In genomic region chr15:36301931-36302330, GRCh38 we compare ENCODE assay signal across 19 cellular contexts.
DNase-seq lines count a peak whose midpoint lies in the region; ATAC-seq, FAIRE-seq and TF ChIP-seq lines count a peak whose summit lies in the region.
"Had no signal": no experiment of that assay in that cellular context is flagged by ENCODE, and none has a peak within 500 bp of the region (broad histone marks: within the 10 kb centered on the region; RNA-seq: fewer than 3 reads in every experiment).

No MANE protein-coding gene starts in this region.

- TF ChIP-seq POLR2A in H54 (IDR thresholded peaks at IDR 0.05; ENCODE audit: low read depth, low read length) (no peak), transverse colon (IDR thresholded peaks at IDR 0.05) (no peak)

- TF ChIP-seq CTCF in SK-N-SH (IDR thresholded peaks at IDR 0.05) (no peak), GM10266 (IDR thresholded peaks at IDR 0.05; ENCODE audit: control insufficient read depth, insufficient read depth, low read depth, missing control alignments) (no peak), transverse colon (IDR thresholded peaks at IDR 0.05) (no peak)

- in situ Hi-C loops in transverse colon (cut with MboI; ENCODE audit: low pct_ligation_motif_present in 1 of 4, low pct_unique_long_range_greater_than_20kb in 1 of 4, low sequenced_read_pairs in 3 of 4): no loop called here

- no peaks in the 10 kb centered on the region for H4K20me1 ChIP-seq in SK-N-SH (ENCODE audit: insufficient read depth)
- H4K20me1 ChIP-seq: BLaER1 had no signal

- H3K9me2 ChIP-seq in SK-N-SH: no peaks in the 10 kb centered on the region

- POLR2A ChIA-PET in SK-N-SH (lab: Yijun Ruan, JAX): no interaction called here

- WGBS in SK-N-SH (ENCODE audit: low lambda C conversion rate): 46% methylated on average over 5 of the region's 5 CpGs
- 30 to 32% methylated on average over 3 to 5 of the region's 5 CpGs for WGBS in transverse colon (ENCODE audit: low coverage in 1 of 2), 2 donors

- H2AFZ ChIP-seq in SK-N-SH (ENCODE audit: low read depth) (no peak overlapping the region), neuron (ENCODE audit: low read depth, low read length) (peak overlapping the region; percentile 67)

- H3K27ac ChIP-seq in SK-N-SH (ENCODE audit: low read depth in 2 of 2, low read length in 1 of 2) (no peak overlapping the region), transverse colon (no peak overlapping the region)
- H3K27ac ChIP-seq: BLaER1 had no signal

- no peak for ATAC-seq in GM19463 (IDR thresholded peaks at IDR 0.05; ENCODE audit: unreplicated experiment)
- ATAC-seq: CD8-positive, alpha-beta T cell had no signal

- no peak overlapping the region for H3K4me2 ChIP-seq in SK-N-SH
- H3K4me2 ChIP-seq: BLaER1 had no signal

- H3F3A ChIP-seq in SK-N-SH (replicated peaks; ENCODE audit: insufficient read depth): no peaks in the 10 kb centered on the region

- peaks cover 0 to 12% of the 10 kb centered on the region in 2 experiments; a peak in 2 of 4 replicates for H3K4me1 ChIP-seq in SK-N-SH (ENCODE audit: control insufficient read depth in 1 of 2, insufficient read depth in 2 of 2, low read depth in 1 of 2, low read length in 1 of 2)
- peaks cover 33% of the 10 kb centered on the region for H3K4me1 ChIP-seq in neuron (ENCODE audit: insufficient read depth, low read length)
- H3K4me1 ChIP-seq in transverse colon: no peaks in the 10 kb centered on the region
- H3K4me1 ChIP-seq: BLaER1 had no signal

- H3K36me3 ChIP-seq in SK-N-SH (replicated peaks in 1 of 2; ENCODE audit: control insufficient read depth in 1 of 2, insufficient read depth in 2 of 2, low read length in 1 of 2) (no peaks in the 10 kb centered on the region), neuron (ENCODE audit: insufficient read depth, low read length) (no peaks in the 10 kb centered on the region), transverse colon (no peaks in the 10 kb centered on the region)
- H3K36me3 ChIP-seq: BLaER1 had no signal

- no peaks in the 10 kb centered on the region for H3K79me2 ChIP-seq in SK-N-SH (ENCODE audit: insufficient read depth)

- no peak overlapping the region for H3K4me3 ChIP-seq in SK-N-SH (ENCODE audit: low read depth in 2 of 2, low read length in 1 of 2)
- no peak overlapping the region for H3K4me3 ChIP-seq in neuron (ENCODE audit: low read length)
- no peak overlapping the region for H3K4me3 ChIP-seq in transverse colon
- H3K4me3 ChIP-seq: BLaER1 had no signal

- no peak; the same call in 1 of the 2 replicates for TF ChIP-seq RAD21 in SK-N-SH (IDR thresholded peaks at IDR 0.05; ENCODE audit: low read length)

- intact Hi-C loops in transverse colon (cut with DNase I; ENCODE audit: low total_unique reads): no loop called here

- H3K9ac ChIP-seq in SK-N-SH: no peak overlapping the region
- H3K9ac ChIP-seq: BLaER1 had no signal

- TF ChIP-seq EP300 in SK-N-SH (IDR thresholded peaks at IDR 0.05; ENCODE audit: borderline replicate concordance in 1 of 2, low read depth in 1 of 2, low read length in 1 of 2) (no peak), transverse colon (IDR thresholded peaks at IDR 0.05; ENCODE audit: low read depth) (no peak)

- peak; percentile 20 for FAIRE-seq in H54 (lab: Jason Lieb, UNC)
- FAIRE-seq: A204.1, GM12891 had no signal

- CTCF ChIA-PET in SK-N-SH (lab: Yijun Ruan, JAX): no interaction called here

- H3K27me3 ChIP-seq in SK-N-SH (ENCODE audit: insufficient read depth) (no peaks in the 10 kb centered on the region), neuron (ENCODE audit: insufficient read depth, low read length) (no peaks in the 10 kb centered on the region), transverse colon (no peaks in the 10 kb centered on the region)
- H3K27me3 ChIP-seq: BLaER1 had no signal

- no peaks in the 10 kb centered on the region for H3K9me3 ChIP-seq in SK-N-SH
- no peaks in the 10 kb centered on the region for H3K9me3 ChIP-seq in neuron (ENCODE audit: low read length)
- H3K9me3 ChIP-seq in transverse colon: no peaks in the 10 kb centered on the region
- H3K9me3 ChIP-seq: BLaER1 had no signal

- DNase-seq in H54 (ENCODE audit: insufficient read length, low spot score): no peak
- peak; percentile 3 for DNase-seq in SK-N-SH
- DNase-seq in GM10266 (ENCODE audit: extremely low spot score): no peak
- DNase-seq in transverse colon: no peak
- DNase-seq: ACHN; AML-193; Calu3; CD8-positive, alpha-beta T cell; DMS53; DND-41; EL; GOT3; H9; KG1 had no signal

TF ChIP-seq in SK-N-SH, 30 proteins besides CTCF, POLR2A, EP300 and RAD21:
- TF ChIP-seq GATA2 (CRISPR knock-in tag; IDR thresholded peaks at IDR 0.05): peak; percentile 42; the same call in 1 of the 2 replicates
- TF ChIP-seq IRF3 (IDR thresholded peaks at IDR 0.05; ENCODE audit: low read depth, low read length): no peak
